In the genomic region with DNA sequence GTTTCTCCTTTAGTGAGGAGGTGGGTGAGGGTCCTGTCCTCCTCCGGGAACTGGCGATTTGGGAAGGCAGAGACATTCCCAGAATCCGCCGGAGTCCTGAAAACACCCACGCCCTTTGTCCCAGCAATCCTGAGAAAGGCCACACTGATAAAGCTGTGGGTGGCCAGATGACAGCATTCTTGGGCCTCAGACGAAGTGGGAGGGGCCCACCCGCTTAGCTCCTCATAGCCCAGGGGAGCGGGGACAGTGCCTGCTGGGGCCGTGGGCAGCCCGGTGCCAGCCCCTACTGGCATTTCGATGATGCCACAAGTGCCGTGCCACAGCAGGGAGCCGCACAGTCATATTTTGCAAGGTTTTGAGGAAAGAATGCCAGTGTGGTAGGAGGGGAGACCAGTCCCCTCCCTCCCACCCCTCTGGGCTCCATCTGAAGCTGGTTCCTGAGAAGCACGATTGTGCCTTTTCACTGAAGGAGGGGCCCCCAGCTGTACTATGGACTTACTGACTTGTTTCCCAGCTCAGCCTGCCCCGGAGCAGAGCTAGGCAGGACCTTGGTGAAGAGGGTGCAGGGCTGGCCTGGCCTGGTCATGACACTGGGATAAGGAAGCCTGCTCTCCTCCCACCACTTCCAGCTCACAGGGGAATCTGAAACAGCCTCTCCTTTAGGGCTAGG, we compare ENCODE assay signal across 12 cellular contexts. TPM values are rescaled to one million over a fixed set of nuclear protein-coding genes. Genes with fewer than 3 reads are reported as not detected.
DNase-seq lines count a peak whose midpoint lies in the region; ATAC-seq and TF ChIP-seq lines count a peak whose summit lies in the region.
"Had no signal": no experiment of that assay in that cellular context is flagged by ENCODE, and none has a peak within 500 bp of the region (broad histone marks: within the 10 kb centered on the region; RNA-seq: fewer than 3 reads in every experiment).

No MANE protein-coding gene starts in this region.

- H3K27ac ChIP-seq in ACC112 (ENCODE audit: low read depth, low read length) (no peak overlapping the region), SJCRH30 (peak overlapping the region; percentile 25; the same call in 1 of the 2 replicates), heart right ventricle (peak overlapping the region in 9 of 10 donors; percentile 26 to 82 (median 69)), osteoblast (ENCODE audit: low read depth, low read length) (peak overlapping the region; percentile 67)
- H3K27ac ChIP-seq: gastrocnemius medialis had no signal

- TF ChIP-seq CTCF in heart right ventricle (IDR thresholded peaks at IDR 0.05) (no peak), osteoblast (IDR thresholded peaks at IDR 0.05; ENCODE audit: extremely low read depth, low read depth, low read length) (no peak)
- no peak for TF ChIP-seq CTCF in activated CD8-positive, alpha-beta T cell treated with anti-CD3 and anti-CD28 coated beads for 36 hours (IDR thresholded peaks at IDR 0.05)

- no peaks in the 10 kb centered on the region for H3K27me3 Mint-ChIP-seq in activated CD8-positive, alpha-beta T cell treated with anti-CD3 and anti-CD28 coated beads for 36 hours
- H3K27me3 Mint-ChIP-seq: stimulated activated naive CD8-positive, alpha-beta T cell treated with anti-CD3 and anti-CD28 coated beads, Interleukin-15, amount 100 ng/mL, for 72 hours had no signal

- no peak overlapping the region for H3K4me3 Mint-ChIP-seq in activated CD8-positive, alpha-beta T cell treated with anti-CD3 and anti-CD28 coated beads for 36 hours
- H3K4me3 Mint-ChIP-seq: stimulated activated naive CD8-positive, alpha-beta T cell treated with anti-CD3 and anti-CD28 coated beads, Interleukin-15, amount 100 ng/mL, for 72 hours had no signal

- POLR2A ChIA-PET in activated CD8-positive, alpha-beta T cell treated with anti-CD3 and anti-CD28 coated beads for 36 hours (lab: Charles Lee), result no interaction called here

- H3K4me1 ChIP-seq in ACC112 (ENCODE audit: control insufficient read depth, insufficient read depth, low read length, unreplicated experiment) (peaks cover 18% of the 10 kb centered on the region), SJCRH30 (peaks cover 27% of the 10 kb centered on the region), heart right ventricle (peaks cover 14 to 46% (median 31%) of the 10 kb centered on the region in 9 donors), osteoblast (ENCODE audit: insufficient read depth, low read length) (peaks cover 20% of the 10 kb centered on the region)
- H3K4me1 ChIP-seq: gastrocnemius medialis had no signal

- no peak overlapping the region for H3K27ac Mint-ChIP-seq in activated CD8-positive, alpha-beta T cell treated with anti-CD3 and anti-CD28 coated beads for 36 hours
- H3K27ac Mint-ChIP-seq: stimulated activated naive CD8-positive, alpha-beta T cell treated with anti-CD3 and anti-CD28 coated beads, Interleukin-15, amount 100 ng/mL, for 72 hours had no signal

- no peaks in the 10 kb centered on the region for H3K36me3 Mint-ChIP-seq in activated CD8-positive, alpha-beta T cell treated with anti-CD3 and anti-CD28 coated beads for 36 hours (ENCODE audit: low read depth)

- H2AFZ ChIP-seq in ACC112 (ENCODE audit: low read length, unreplicated experiment) (peak overlapping the region; percentile 13), osteoblast (ENCODE audit: low read length) (peak overlapping the region; percentile 45)

- peaks cover 15% of the 10 kb centered on the region for H3K4me1 Mint-ChIP-seq in activated CD8-positive, alpha-beta T cell treated with anti-CD3 and anti-CD28 coated beads for 36 hours (ENCODE audit: low read depth)

- peak; percentile 82 to 87 for DNase-seq in SJCRH30
- DNase-seq in heart right ventricle, result peak; percentile 57 to 69
- DNase-seq in osteoblast (ENCODE audit: insufficient read length, low spot score, missing footprints), result peak; percentile 97
- no peak for DNase-seq in activated effector memory CD4-positive, alpha-beta T cell treated with anti-CD3 and anti-CD28 coated beads, Interleukin-2, amount 50 U/mL, for 16 hours
- no peak for DNase-seq in activated CD8-positive, alpha-beta T cell treated with anti-CD3 and anti-CD28 coated beads for 36 hours
- DNase-seq: gastrocnemius medialis; NCI-H510A treated with DMSO at 0.1 percent for 48 hours; stimulated activated naive CD8-positive, alpha-beta T cell treated with anti-CD3 and anti-CD28 coated beads, Interleukin-15, amount 100 ng/mL, for 72 hours had no signal

- no peaks in the 10 kb centered on the region for H4K20me1 ChIP-seq in osteoblast (ENCODE audit: insufficient read depth, low read length)

- WGBS in heart right ventricle, 2 donors, result 27 to 40% methylated on average over 15 of the region's 15 CpGs

- H3K9me3 Mint-ChIP-seq in activated CD8-positive, alpha-beta T cell treated with anti-CD3 and anti-CD28 coated beads for 36 hours, result no peaks in the 10 kb centered on the region
- H3K9me3 Mint-ChIP-seq: stimulated activated naive CD8-positive, alpha-beta T cell treated with anti-CD3 and anti-CD28 coated beads, Interleukin-15, amount 100 ng/mL, for 72 hours had no signal

- CTCF ChIA-PET in activated CD8-positive, alpha-beta T cell treated with anti-CD3 and anti-CD28 coated beads for 36 hours (lab: Charles Lee), result no interaction called here

- H3K9me3 ChIP-seq in SJCRH30 (replicated peaks) (peaks cover 4% of the 10 kb centered on the region; the same call in 1 of the 2 replicates), heart right ventricle (no peaks in the 10 kb centered on the region), osteoblast (ENCODE audit: low read depth, low read length) (no peaks in the 10 kb centered on the region)
- H3K9me3 ChIP-seq: gastrocnemius medialis had no signal

- no peak overlapping the region for H3K4me3 ChIP-seq in ACC112 (ENCODE audit: low read depth, low read length)
- H3K4me3 ChIP-seq in SJCRH30, result peak overlapping the region; percentile 23
- peak overlapping the region in 1 of 10 donors; percentile 31 for H3K4me3 ChIP-seq in heart right ventricle
- H3K4me3 ChIP-seq in osteoblast (ENCODE audit: insufficient read depth, low read length), result peak overlapping the region; percentile 11
- H3K4me3 ChIP-seq: gastrocnemius medialis had no signal

- H3K27me3 ChIP-seq in ACC112 (ENCODE audit: insufficient read depth, low read length) (no peaks in the 10 kb centered on the region), SJCRH30 (no peaks in the 10 kb centered on the region), heart right ventricle (no peaks in the 10 kb centered on the region), osteoblast (ENCODE audit: insufficient read depth, low read length) (no peaks in the 10 kb centered on the region)
- H3K27me3 ChIP-seq: gastrocnemius medialis had no signal

- H3K79me2 ChIP-seq in ACC112 (ENCODE audit: control insufficient read depth, insufficient read depth, low read length, unreplicated experiment), result no peaks in the 10 kb centered on the region
- no peaks in the 10 kb centered on the region for H3K79me2 ChIP-seq in osteoblast (ENCODE audit: insufficient read depth, low read length)

- H3K4me2 ChIP-seq in osteoblast (ENCODE audit: insufficient read depth, low read length), result peak overlapping the region; percentile 74

- ATAC-seq in heart right ventricle, result peak; percentile 81 to 94 (median 86)
- ATAC-seq in HG03196 (IDR thresholded peaks at IDR 0.05; ENCODE audit: unreplicated experiment), result no peak
- no peak for ATAC-seq in HG03565 (IDR thresholded peaks at IDR 0.05; ENCODE audit: unreplicated experiment)
- no peak for ATAC-seq in activated CD8-positive, alpha-beta T cell treated with anti-CD3 and anti-CD28 coated beads for 36 hours
- ATAC-seq: stimulated activated naive CD8-positive, alpha-beta T cell treated with anti-CD3 and anti-CD28 coated beads, Interleukin-15, amount 100 ng/mL, for 72 hours had no signal

- intact Hi-C loops in heart right ventricle (cut with DNase I), result no loop called here
- intact Hi-C loops in activated CD8-positive, alpha-beta T cell treated with anti-CD3 and anti-CD28 coated beads for 36 hours (cut with micrococcal nuclease), result no loop called here

- no peaks in the 10 kb centered on the region for H3K36me3 ChIP-seq in ACC112 (ENCODE audit: insufficient read depth, low read length)
- H3K36me3 ChIP-seq in SJCRH30, result no peaks in the 10 kb centered on the region
- H3K36me3 ChIP-seq in heart right ventricle, result no peaks in the 10 kb centered on the region
- H3K36me3 ChIP-seq in osteoblast (ENCODE audit: insufficient read depth, low read length), result no peaks in the 10 kb centered on the region
- H3K36me3 ChIP-seq: gastrocnemius medialis had no signal

RNA-seq across cellular contexts. Expression of a gene that starts 20.9 kb away (rescaled TPM):
- 312 and 334 TPM in 2 replicates for total RNA-seq in SJCRH30 (2014; rRNA removed; shearing (Covaris generic))
- total RNA-seq in heart right ventricle (100 to 1,000 TPM; 252 to 409 (median 329) TPM), osteoblast (120 and 149 TPM in 2 replicates)
- 100 to 1,000 TPM; 225 to 329 TPM for polyA plus RNA-seq in heart right ventricle
- 100 to 1,000 TPM; 132 to 135 TPM for total RNA-seq in activated CD8-positive, alpha-beta T cell treated with anti-CD3 and anti-CD28 coated beads for 36 hours

RNA-seq across cellular contexts. Expression of a gene that starts 49.4 kb away (rescaled TPM):
- total RNA-seq in SJCRH30 (2014; rRNA removed; shearing (Covaris generic)), result not detected in 2 replicates
- total RNA-seq in heart right ventricle (not detected), osteoblast (not detected in 2 replicates)
- polyA plus RNA-seq in heart right ventricle, result not detected
- not detected for total RNA-seq in activated CD8-positive, alpha-beta T cell treated with anti-CD3 and anti-CD28 coated beads for 36 hours
- total RNA-seq: gastrocnemius medialis, skeletal muscle tissue had no signal

Comparison
In these comparisons a context has a peak if more than half of its experiments do, and no peak if none do; other contexts are left out.
1. DNase-seq: peak in SJCRH30 (2 of 2), heart right ventricle (2 of 2) and osteoblast (single experiment); none in activated effector memory CD4-positive, alpha-beta T cell treated with anti-CD3 and anti-CD28 coated beads, Interleukin-2, amount 50 U/mL, for 16 hours (single experiment) and activated CD8-positive, alpha-beta T cell treated with anti-CD3 and anti-CD28 coated beads for 36 hours (single experiment).
2. ATAC-seq: peak in heart right ventricle (8 of 8); none in HG03196 (single experiment), HG03565 (single experiment) and activated CD8-positive, alpha-beta T cell treated with anti-CD3 and anti-CD28 coated beads for 36 hours (single experiment).